Comparison of ENCODE assay signal across 8 cellular contexts in genomic region chr17:17663160-17664072, GRCh38. TPM values are rescaled to one million over a fixed set of nuclear protein-coding genes. Genes with fewer than 3 reads are reported as not detected.
DNase-seq lines count a peak whose midpoint lies in the region; ATAC-seq and TF ChIP-seq lines count a peak whose summit lies in the region.

No MANE protein-coding gene starts in this region.

- no peaks in the 10 kb centered on the region for H3K79me1 ChIP-seq in mesendoderm (ENCODE audit: low read length)

- H3K27ac ChIP-seq in mesendoderm (ENCODE audit: low read depth, low read length) = no peak overlapping the region

- H2BK120ac ChIP-seq in mesendoderm (ENCODE audit: low read depth, low read length) = no peak overlapping the region

- no peak overlapping the region for H2AK5ac ChIP-seq in mesendoderm (ENCODE audit: low read length)

- H4K5ac ChIP-seq in mesendoderm (ENCODE audit: low read length) = no peak overlapping the region

- H3K9ac ChIP-seq in mesendoderm (ENCODE audit: low read length) = no peak overlapping the region

- no CpG with 5 or more reads among the region's 19 CpGs for WGBS in mesendoderm (ENCODE audit: extremely low coverage, insufficient coverage, low lambda C conversion rate)

- TF ChIP-seq CTCF in GM12864 (IDR thresholded peaks at IDR 0.05; ENCODE audit: low read depth, low read length, missing control alignments) (no peak), NB4 (IDR thresholded peaks at IDR 0.05; ENCODE audit: low read depth, low read length) (no peak)

- H3K56ac ChIP-seq in mesendoderm (ENCODE audit: low read length) = peak overlapping the region; percentile 40

- no peaks in the 10 kb centered on the region for H3K27me3 ChIP-seq in H7 (ENCODE audit: control insufficient read depth, insufficient read depth, low read length)
- no peaks in the 10 kb centered on the region for H3K27me3 ChIP-seq in mesendoderm (ENCODE audit: insufficient read depth, low read length, poor library complexity)

- DNase-seq in GM12864 (ENCODE audit: low read depth) (peak; percentile 73), H7 (peak; percentile 91), NB4 (ENCODE audit: low read depth) (peak; percentile 90), mesendoderm (peak; percentile 98), KG1 (lab: John Stamatoyannopoulos, UW) (no peak)
- DNase-seq in central memory CD4-positive, alpha-beta T cell = peak; percentile 67
- DNase-seq in stimulated activated CD8-positive, alpha-beta memory T cell treated with anti-CD3 and anti-CD28 coated beads, Interleukin-4, amount 100 ng/mL, for 48 hours = peak; percentile 86

- no peak overlapping the region for H3K4me2 ChIP-seq in mesendoderm (ENCODE audit: low read length)

- no peak overlapping the region for H3K23ac ChIP-seq in mesendoderm (ENCODE audit: low read length)

- no peak for TF ChIP-seq POLR2A in NB4 (IDR thresholded peaks at IDR 0.05; ENCODE audit: extremely low read depth, insufficient read length)

- H3K79me2 ChIP-seq in mesendoderm (ENCODE audit: control insufficient read depth, insufficient read depth, low read length) = no peaks in the 10 kb centered on the region

- peak; percentile 99 for ATAC-seq in activated CD4-positive, CD25-positive, alpha-beta regulatory T cell treated with anti-CD3 and anti-CD28 coated beads, Interleukin-2, amount 50 U/mL, for 24 hours

- H2BK15ac ChIP-seq in mesendoderm (replicated peaks; ENCODE audit: low read depth) = no peak overlapping the region

- H4K8ac ChIP-seq in mesendoderm (ENCODE audit: low read depth, low read length) = no peak overlapping the region

- H2BK5ac ChIP-seq in mesendoderm (ENCODE audit: low read length) = no peak overlapping the region

- H3K4ac ChIP-seq in mesendoderm (ENCODE audit: low read depth, low read length) = no peak overlapping the region

- H3K36me3 ChIP-seq in H7 (replicated peaks; ENCODE audit: control insufficient read depth, insufficient read depth, low read length) = no peaks in the 10 kb centered on the region
- H3K36me3 ChIP-seq in mesendoderm (ENCODE audit: control insufficient read depth, insufficient read depth, low read length) = no peaks in the 10 kb centered on the region

- H3K4me3 ChIP-seq in GM12864 (ENCODE audit: low read depth, low read length) (peak overlapping the region; percentile 1), H7 (ENCODE audit: insufficient read depth, low read depth, low read length) (no peak overlapping the region), NB4 (ENCODE audit: low read depth, low read length) (no peak overlapping the region), mesendoderm (ENCODE audit: low read length) (no peak overlapping the region)

- peaks cover 4% of the 10 kb centered on the region for H3K4me1 ChIP-seq in mesendoderm (ENCODE audit: control insufficient read depth, low read depth, low read length)

- H3K18ac ChIP-seq in mesendoderm (ENCODE audit: low read length) = no peak overlapping the region

RNA-seq across cellular contexts. Expression of gene RAI1, which starts 17.8 kb away (rescaled TPM):
- 11.3 and 13.7 TPM in 2 replicates for total RNA-seq in H7 (2014; rRNA removed; shearing (Covaris generic))
- 0.60 TPM for polyA plus RNA-seq in mesendoderm (2013, experiment 1 of 2)
- polyA plus RNA-seq in mesendoderm (2013, experiment 2 of 2) = 0.69 TPM
